In the genomic region with DNA sequence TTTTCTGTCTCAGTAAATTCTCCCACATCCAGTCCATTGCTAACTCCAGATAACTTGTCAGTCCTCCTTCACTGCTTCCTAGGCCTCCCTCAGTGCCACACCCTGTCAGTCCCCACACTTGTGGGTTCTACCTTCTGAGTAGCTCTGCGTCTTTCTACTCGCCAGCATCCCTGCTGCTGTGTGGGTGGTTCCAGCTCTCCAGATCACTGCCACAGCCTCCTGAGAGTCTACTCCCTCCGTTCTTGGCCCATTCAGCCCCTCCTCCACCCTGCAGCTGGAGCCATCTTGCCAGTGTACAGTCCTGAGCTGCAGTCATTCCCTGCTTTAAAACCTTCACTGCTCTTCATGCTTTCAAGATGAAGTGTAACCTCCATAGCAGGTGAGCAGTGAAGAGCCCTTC, we compare ENCODE assay signal across 36 cellular contexts.
"Had no signal": no experiment of that assay in that cellular context is flagged by ENCODE, and none has a peak within 500 bp of the region (broad histone marks: within the 10 kb centered on the region; RNA-seq: fewer than 3 reads in every experiment).

No MANE protein-coding gene starts in this region.

- DNase-seq: activated CD4-positive, alpha-beta memory T cell treated with anti-CD3 and anti-CD28 coated beads for 36 hours; activated CD4-positive, alpha-beta T cell treated with anti-CD3 and anti-CD28 coated beads for 36 hours; activated CD4-positive, alpha-beta T cell treated with anti-CD3 and anti-CD28 coated beads, Interleukin-2, amount 10 ng/mL, durations not matched to agents 7 days and 5 days; activated CD8-positive, alpha-beta memory T cell treated with anti-CD3 and anti-CD28 coated beads, Interleukin-2, amount 50 U/mL, for 4 hours; activated effector memory CD4-positive, alpha-beta T cell treated with Interleukin-2 at 50 U/mL for 16 hours; activated naive CD4-positive, alpha-beta T cell treated with anti-CD3 and anti-CD28 coated beads, Interleukin-2, amount 50 U/mL, for 16 hours; activated naive CD8-positive, alpha-beta T cell treated with anti-CD3 and anti-CD28 coated beads for 36 hours; activated T-cell treated with anti-CD3 and anti-CD28 coated beads for 4 hours; activated T-cell treated with anti-CD3 and anti-CD28 coated beads, Interleukin-2, amount 50 U/mL, for 4 hours; amniotic stem cell; Kasumi-1; KG1; MG63; NCI-H1048; NCI-H1105 treated with DMSO at 0.1 percent for 48 hours; NCI-H1436; NCI-H1694; NCI-H1930; NCI-H2081 treated with DMSO at 0.1 percent for 48 hours; NCI-H345; NCI-H524 treated with DMSO at 0.1 percent for 48 hours; NCI-H748 treated with DMSO at 0.1 percent for 48 hours; NK-92 treated with Interleukin-12 subunit alpha and Interleukin-12 subunit beta, amount 100 ng/mL, for 24 hours; PC-3; Peyer's patch; RPMI8226; SHP77 treated with DMSO at 0.1 percent for 48 hours; SK-N-SH had no signal

- H3K36me3 ChIP-seq: SJSA1 had no signal

- H3K27me3 Mint-ChIP-seq: activated CD4-positive, alpha-beta memory T cell treated with anti-CD3 and anti-CD28 coated beads for 36 hours; activated CD4-positive, alpha-beta T cell treated with anti-CD3 and anti-CD28 coated beads for 36 hours; activated CD4-positive, alpha-beta T cell treated with anti-CD3 and anti-CD28 coated beads, Interleukin-2, amount 10 ng/mL, durations not matched to agents 7 days and 5 days; activated naive CD8-positive, alpha-beta T cell treated with anti-CD3 and anti-CD28 coated beads for 36 hours had no signal

- H3K27ac Mint-ChIP-seq: activated CD4-positive, alpha-beta memory T cell treated with anti-CD3 and anti-CD28 coated beads for 36 hours; activated CD4-positive, alpha-beta T cell treated with anti-CD3 and anti-CD28 coated beads for 36 hours; activated CD4-positive, alpha-beta T cell treated with anti-CD3 and anti-CD28 coated beads, Interleukin-2, amount 10 ng/mL, durations not matched to agents 7 days and 5 days; activated naive CD8-positive, alpha-beta T cell treated with anti-CD3 and anti-CD28 coated beads for 36 hours; activated T-helper 1 cell treated with anti-CD3 and anti-CD28 coated beads, Interleukin-12 subunit alpha, Interleukin-12 subunit beta, Interleukin-2, Interleukin-4 antibody, amounts not matched to agents 30 ng/mL and 10 ng/mL and 1 ng/mL, durations not matched to agents 14 hours and 24 hours and 36 hours; T-helper 1 cell treated with Interleukin-12 subunit alpha and Interleukin-12 subunit beta and Interleukin-4 antibody, amounts not matched to agents 30 μg/mL and 1 μg/mL, for 36 hours; T-helper 2 cell treated with Interferon-gamma antibody and Interleukin-4, amounts not matched to agents 5 μg/mL and 100 μg/mL, for 36 hours; WTC11 had no signal

- H3K9me3 Mint-ChIP-seq: activated CD4-positive, alpha-beta memory T cell treated with anti-CD3 and anti-CD28 coated beads for 36 hours; activated CD4-positive, alpha-beta T cell treated with anti-CD3 and anti-CD28 coated beads, Interleukin-2, amount 10 ng/mL, durations not matched to agents 7 days and 5 days; activated naive CD8-positive, alpha-beta T cell treated with anti-CD3 and anti-CD28 coated beads for 36 hours; activated T-cell treated with anti-CD3 and anti-CD28 coated beads, Interleukin-2, amount 50 U/mL, for 4 hours; activated T-helper 1 cell treated with anti-CD3 and anti-CD28 coated beads, Interleukin-12 subunit alpha, Interleukin-12 subunit beta, Interleukin-2, Interleukin-4 antibody, amounts not matched to agents 30 ng/mL and 10 ng/mL and 1 ng/mL, durations not matched to agents 14 hours and 24 hours and 36 hours; T-helper 1 cell treated with Interleukin-12 subunit alpha and Interleukin-12 subunit beta and Interleukin-4 antibody, amounts not matched to agents 30 μg/mL and 1 μg/mL, for 36 hours; T-helper 2 cell treated with Interferon-gamma antibody and Interleukin-4, amounts not matched to agents 5 μg/mL and 100 μg/mL, for 36 hours; WTC11 had no signal

- H3K27ac ChIP-seq: ascending aorta, cardiac muscle cell, Peyer's patch, SJSA1 had no signal

- H3K9me3 ChIP-seq: ascending aorta, MG63, Peyer's patch, SJSA1, SK-N-SH had no signal

- ATAC-seq: activated CD4-positive, alpha-beta T cell treated with anti-CD3 and anti-CD28 coated beads for 36 hours; activated CD4-positive, CD25-positive, alpha-beta regulatory T cell treated with anti-CD3 and anti-CD28 coated beads, Interleukin-2, amount 50 U/mL, for 24 hours; activated T-cell treated with anti-CD3 and anti-CD28 coated beads, Interleukin-2, amount 50 U/mL, for 4 hours; PC-3; WTC11 had no signal

- H3K27me3 ChIP-seq: ascending aorta, cardiac muscle cell, MG63, Peyer's patch, SJSA1 had no signal

- H3K4me1 ChIP-seq: ascending aorta, Peyer's patch, SJSA1 had no signal

- H3K4me3 Mint-ChIP-seq: activated CD4-positive, alpha-beta memory T cell treated with anti-CD3 and anti-CD28 coated beads for 36 hours; activated CD4-positive, alpha-beta T cell treated with anti-CD3 and anti-CD28 coated beads for 36 hours; activated CD4-positive, alpha-beta T cell treated with anti-CD3 and anti-CD28 coated beads, Interleukin-2, amount 10 ng/mL, durations not matched to agents 7 days and 5 days; activated naive CD8-positive, alpha-beta T cell treated with anti-CD3 and anti-CD28 coated beads for 36 hours; activated T-cell treated with anti-CD3 and anti-CD28 coated beads, Interleukin-2, amount 50 U/mL, for 4 hours; activated T-helper 1 cell treated with anti-CD3 and anti-CD28 coated beads, Interleukin-12 subunit alpha, Interleukin-12 subunit beta, Interleukin-2, Interleukin-4 antibody, amounts not matched to agents 30 ng/mL and 10 ng/mL and 1 ng/mL, durations not matched to agents 14 hours and 24 hours and 36 hours; T-helper 1 cell treated with Interleukin-12 subunit alpha and Interleukin-12 subunit beta and Interleukin-4 antibody, amounts not matched to agents 30 μg/mL and 1 μg/mL, for 36 hours; T-helper 2 cell treated with Interferon-gamma antibody and Interleukin-4, amounts not matched to agents 5 μg/mL and 100 μg/mL, for 36 hours; WTC11 had no signal

- H3K4me3 ChIP-seq: ascending aorta, cardiac muscle cell, MG63, Peyer's patch, SJSA1 had no signal

- H3K4me1 Mint-ChIP-seq: activated CD4-positive, alpha-beta T cell treated with anti-CD3 and anti-CD28 coated beads for 36 hours; activated CD4-positive, alpha-beta T cell treated with anti-CD3 and anti-CD28 coated beads, Interleukin-2, amount 10 ng/mL, durations not matched to agents 7 days and 5 days; activated naive CD8-positive, alpha-beta T cell treated with anti-CD3 and anti-CD28 coated beads for 36 hours; WTC11 had no signal
